ENCODE assay signal across 11 cellular contexts in the genomic region with DNA sequence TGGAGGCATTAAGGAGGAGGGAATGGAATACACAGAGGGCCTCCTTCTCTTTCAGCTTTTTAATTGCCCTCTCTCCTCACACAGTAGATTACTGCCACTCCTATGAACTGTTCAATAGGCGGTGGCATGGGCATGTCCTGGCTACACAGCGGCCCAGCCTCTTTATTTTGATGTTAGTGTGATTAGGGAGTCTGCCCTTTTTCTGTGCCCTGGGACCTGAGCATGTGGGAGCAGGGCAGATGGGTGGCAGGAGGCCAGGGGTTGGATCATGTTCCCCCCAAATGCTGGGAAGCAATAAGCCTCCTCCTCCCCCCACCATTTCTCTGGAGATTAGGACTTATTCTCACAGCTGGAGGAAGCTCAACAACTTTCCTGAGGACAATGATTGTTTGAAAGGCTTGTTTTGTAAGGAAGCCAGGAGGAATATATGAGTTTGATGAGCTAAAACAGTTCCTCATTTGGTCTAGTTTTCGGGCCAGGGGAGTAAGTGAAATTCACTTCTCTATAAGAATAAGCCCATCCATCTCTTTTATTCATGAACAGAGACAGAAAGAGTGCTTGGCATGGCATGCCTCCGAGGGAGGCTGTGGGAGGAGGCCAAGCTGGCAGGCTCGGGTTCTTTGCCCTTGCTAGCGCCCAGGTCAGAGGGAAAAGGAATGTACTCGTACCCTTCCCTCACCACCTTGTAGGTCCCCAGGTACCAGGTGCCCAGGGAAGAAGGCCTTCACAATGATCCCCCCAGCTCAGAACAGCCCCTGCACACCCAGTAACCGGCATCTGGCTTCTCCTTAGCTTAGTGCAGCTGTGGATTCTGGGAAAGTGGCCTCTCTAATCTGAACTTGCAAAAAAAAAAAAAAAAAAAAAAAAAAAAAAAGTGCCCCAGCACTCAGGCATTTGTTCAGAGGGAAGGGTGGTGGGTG. TPM values are rescaled to one million over a fixed set of nuclear protein-coding genes. Genes with fewer than 3 reads are reported as not detected.
DNase-seq lines count a peak whose midpoint lies in the region; ATAC-seq and TF ChIP-seq lines count a peak whose summit lies in the region.
"Had no signal": no experiment of that assay in that cellular context is flagged by ENCODE, and none has a peak within 500 bp of the region (broad histone marks: within the 10 kb centered on the region; RNA-seq: fewer than 3 reads in every experiment).

No MANE protein-coding gene starts in this region.

- H2BK15ac ChIP-seq in IMR-90 (ENCODE audit: low read depth, low read length) (no peak overlapping the region; the same call in 2 of the 3 replicates), neuronal stem cell (ENCODE audit: low read length) (no peak overlapping the region)

- H3K4me2 ChIP-seq in BLaER1 (peak overlapping the region; percentile 78), IMR-90 (ENCODE audit: low read depth, low read length) (peak overlapping the region; percentile 15), neuronal stem cell (ENCODE audit: insufficient read depth, low read length, poor library complexity, severe bottlenecking) (peak overlapping the region; percentile 86)

- peaks cover 30% of the 10 kb centered on the region for H3K27me3 Mint-ChIP-seq in Caco-2 (ENCODE audit: insufficient read depth, unreplicated experiment)

- dilution Hi-C loops in IMR-90 (cut with HindIII; ENCODE audit: low sequenced_read_pairs, unreplicated experiment): no loop called here

- H3K4me1 Mint-ChIP-seq in Caco-2 (ENCODE audit: low read depth, unreplicated experiment): no peaks in the 10 kb centered on the region

- peaks cover 5% of the 10 kb centered on the region for H3K9me3 ChIP-seq in BLaER1
- no peaks in the 10 kb centered on the region for H3K9me3 ChIP-seq in IMR-90 (ENCODE audit: control insufficient read depth, insufficient read depth, low read length)
- H3K9me3 ChIP-seq in neuronal stem cell (replicated peaks in 1 of 2; ENCODE audit: control insufficient read depth in 2 of 2, insufficient read depth in 1 of 2, low read depth in 1 of 2, low read length in 2 of 2): peaks cover 4 to 16% of the 10 kb centered on the region in 2 donors
- no peaks in the 10 kb centered on the region for H3K9me3 ChIP-seq in Caco-2
- H3K9me3 ChIP-seq: vagina had no signal

- no peaks in the 10 kb centered on the region for H3K36me3 Mint-ChIP-seq in Caco-2 (ENCODE audit: insufficient read depth, unreplicated experiment)

- no peak overlapping the region for H3K56ac ChIP-seq in IMR-90 (ENCODE audit: extremely low read depth, insufficient read depth, low read length)

- no peak overlapping the region for H2BK12ac ChIP-seq in neuronal stem cell (ENCODE audit: low read length)

- H3K79me1 ChIP-seq in IMR-90 (ENCODE audit: low read depth in 1 of 2, low read length in 2 of 2): peaks cover 0 to 3% of the 10 kb centered on the region in 2 experiments; a peak in 1 of 4 replicates
- H3K79me1 ChIP-seq in neuronal stem cell (ENCODE audit: low read depth, low read length): no peaks in the 10 kb centered on the region

- TF ChIP-seq RAD21 in IMR-90 (IDR thresholded peaks at IDR 0.05; ENCODE audit: low read length): no peak

- in situ Hi-C loops in IMR-90 (cut with MboI; ENCODE audit: low sequenced_read_pairs): no loop called here

- BruUV-seq in IMR-90 (replicated peaks; lab: Mats Ljungman, UMichigan) (no TSS peak), Caco-2 (replicated peaks; lab: Mats Ljungman, UMichigan) (no TSS peak)

- H4K91ac ChIP-seq in IMR-90 (ENCODE audit: insufficient read depth, low read depth, low read length): peak overlapping the region; percentile 46; the same call in 1 of the 2 replicates
- no peak overlapping the region for H4K91ac ChIP-seq in neuronal stem cell (ENCODE audit: low read depth, low read length, poor library complexity)

- peak overlapping the region; percentile 68 to 90 for H4K8ac ChIP-seq in IMR-90 (ENCODE audit: low read depth in 2 of 2, low read length in 2 of 2)
- no peak overlapping the region for H4K8ac ChIP-seq in neuronal stem cell (ENCODE audit: low read depth, low read length)

- no peak overlapping the region for H2BK5ac ChIP-seq in IMR-90 (ENCODE audit: low read depth, low read length, poor library complexity, severe bottlenecking)
- H2BK5ac ChIP-seq in neuronal stem cell (ENCODE audit: low read length): no peak overlapping the region

- CTCF ChIA-PET in IMR-90 (lab: Yijun Ruan, JAX) (interaction anchor here (0.6 to 1.0 kb wide), 3 partner anchors 8 to 54 kb away, joined by 3 read pairs; no protein-coding TSS in a partner anchor), Caco-2 (lab: Charles Lee) (interaction anchor here (0.6 kb wide), 1 partner anchor 222 kb away, joined by 3 read pairs; no protein-coding TSS in a partner anchor)

- H2AK5ac ChIP-seq in IMR-90 (ENCODE audit: low read depth, low read length) (peak overlapping the region; percentile 61; the same call in 1 of the 2 replicates), neuronal stem cell (ENCODE audit: low read depth, low read length) (no peak overlapping the region)

- H3K4me3 ChIP-seq in BLaER1: peak overlapping the region; percentile 48
- no peak overlapping the region for H3K4me3 ChIP-seq in IMR-90 (ENCODE audit: insufficient read depth, low read depth, low read length)
- H3K4me3 ChIP-seq in epithelial cell of proximal tubule (ENCODE audit: low read depth, low read length): peak overlapping the region; percentile 47
- H3K4me3 ChIP-seq in neuronal stem cell (ENCODE audit: low read length in 2 of 2): peak overlapping the region in 1 of 2 donors; percentile 36
- no peak overlapping the region for H3K4me3 ChIP-seq in Caco-2 (ENCODE audit: low read depth, low read length)

- H3K27ac Mint-ChIP-seq in Caco-2 (ENCODE audit: unreplicated experiment): no peak overlapping the region

- peaks cover 24% of the 10 kb centered on the region; the same call in 1 of the 2 replicates for H3K9me1 ChIP-seq in IMR-90 (ENCODE audit: insufficient read depth, low read length)

- DNase-seq in IMR-90: no peak
- DNase-seq in epithelial cell of proximal tubule (ENCODE audit: low read depth): no peak
- no peak for DNase-seq in neuronal stem cell (ENCODE audit: low spot score)
- DNase-seq in NOMO-1 treated with DMSO at 0.1 percent for 48 hours (lab: John Stamatoyannopoulos, UW; ENCODE audit: unreplicated experiment): no peak
- DNase-seq in Caco-2: no peak
- no peak for DNase-seq in cerebellar nuclear complex (lab: John Stamatoyannopoulos, UW)
- no peak for DNase-seq in activated CD8-positive, alpha-beta memory T cell treated with anti-CD3 and anti-CD28 coated beads for 24 hours
- DNase-seq: amniotic stem cell, midbrain had no signal

- H3K27ac ChIP-seq in BLaER1 (no peak overlapping the region), IMR-90 (ENCODE audit: insufficient read depth, low read length) (no peak overlapping the region), neuronal stem cell (replicated peaks; ENCODE audit: low read length) (no peak overlapping the region)

- H3K23ac ChIP-seq in IMR-90 (ENCODE audit: low read depth, low read length) (0 out of 2 replicates have a peak overlapping the region, but pooled peaks have one; percentile 38), neuronal stem cell (ENCODE audit: low read depth, low read length, poor library complexity) (no peak overlapping the region)

- H2BK120ac ChIP-seq in IMR-90 (ENCODE audit: low read depth, low read length): peak overlapping the region; percentile 17
- H2BK120ac ChIP-seq in neuronal stem cell (ENCODE audit: low read depth, low read length): peak overlapping the region; percentile 93

- H3K4me1 ChIP-seq in BLaER1 (peaks cover 17% of the 10 kb centered on the region), IMR-90 (ENCODE audit: control insufficient read depth, insufficient read depth, low read length) (peaks cover 8% of the 10 kb centered on the region), neuronal stem cell (ENCODE audit: control insufficient read depth in 2 of 2, insufficient read depth in 1 of 2, low read depth in 1 of 2, low read length in 2 of 2) (peaks cover 0 to 6% of the 10 kb centered on the region in 2 donors), Caco-2 (no peaks in the 10 kb centered on the region)
- H3K4me1 ChIP-seq: vagina had no signal

- intact Hi-C loops in IMR-90 (cut with micrococcal nuclease): loop anchor here (2.0 kb wide), 1 partner anchor 43 kb away; no protein-coding TSS in a partner anchor
- intact Hi-C loops in Caco-2 (cut with micrococcal nuclease; ENCODE audit: unreplicated experiment): no loop called here

- WGBS in IMR-90 (ENCODE audit: extremely low coverage in 2 of 2, insufficient read length in 1 of 2), 2 experiments: no CpG with 5 or more reads among the region's 8 CpGs
- no CpG with 5 or more reads among the region's 8 CpGs for WGBS in neuronal stem cell (ENCODE audit: extremely low coverage in 2 of 2, insufficient read length in 2 of 2, insufficient replicate concordance in 1 of 2), 2 donors

- H3K4ac ChIP-seq in IMR-90 (ENCODE audit: low read depth, low read length) (peak overlapping the region; percentile 74), neuronal stem cell (ENCODE audit: low read length) (no peak overlapping the region)

- TF ChIP-seq POLR2A in IMR-90 (IDR thresholded peaks at IDR 0.05; ENCODE audit: low read depth, low read length): no peak

- H4K5ac ChIP-seq in IMR-90 (ENCODE audit: low read depth, low read length): peak overlapping the region; percentile 70

- H3K4me3 Mint-ChIP-seq in Caco-2 (ENCODE audit: unreplicated experiment): no peak overlapping the region

- H2AFZ ChIP-seq in IMR-90 (replicated peaks; ENCODE audit: low read length, poor library complexity) (peak overlapping the region; percentile 93), neuronal stem cell (ENCODE audit: low read length) (peak overlapping the region; percentile 89)

- H4K20me1 ChIP-seq in BLaER1 (no peaks in the 10 kb centered on the region), IMR-90 (ENCODE audit: insufficient read depth, low read length) (no peaks in the 10 kb centered on the region)

- peak overlapping the region; percentile 61; the same call in 1 of the 2 replicates for H2BK20ac ChIP-seq in IMR-90 (ENCODE audit: low read depth, low read length)

- peak overlapping the region; percentile 39 for H2AK9ac ChIP-seq in IMR-90 (replicated peaks; ENCODE audit: low read depth, low read length, poor library complexity)

- H3K9me3 Mint-ChIP-seq in Caco-2 (ENCODE audit: unreplicated experiment): peaks cover 13% of the 10 kb centered on the region

- H3K14ac ChIP-seq in IMR-90 (replicated peaks; ENCODE audit: low read depth, low read length) (peak overlapping the region; percentile 64; the same call in 1 of the 2 replicates), neuronal stem cell (ENCODE audit: low read length) (no peak overlapping the region)

- TF ChIP-seq CTCF in IMR-90 (conservative IDR thresholded peaks at IDR 0.05; ENCODE audit: low read depth, low read length) (no peak), epithelial cell of proximal tubule (conservative IDR thresholded peaks at IDR 0.05; ENCODE audit: low read depth, low read length) (no peak), Caco-2 (IDR thresholded peaks at IDR 0.05; ENCODE audit: insufficient read depth in 1 of 2, low read depth in 1 of 2, low read length in 1 of 2, severe bottlenecking in 1 of 2, unreplicated experiment in 1 of 2) (no peak)

- ATAC-seq in IMR-90 (ENCODE audit: low read depth): no peak

- H3K18ac ChIP-seq in IMR-90 (ENCODE audit: low read depth, low read length): peak overlapping the region; percentile 24; the same call in 1 of the 2 replicates
- peak overlapping the region; percentile 56 for H3K18ac ChIP-seq in neuronal stem cell (ENCODE audit: low read length)

- peaks cover 6% of the 10 kb centered on the region for H3K27me3 ChIP-seq in BLaER1
- H3K27me3 ChIP-seq in IMR-90 (ENCODE audit: control insufficient read depth, insufficient read depth, low read length): no peaks in the 10 kb centered on the region
- peaks cover 0 to 75% (median 9%) of the 10 kb centered on the region in 3 experiments for H3K27me3 ChIP-seq in neuronal stem cell (ENCODE audit: control insufficient read depth in 3 of 3, insufficient read depth in 3 of 3, low read depth in 1 of 3, low read length in 3 of 3)
- no peaks in the 10 kb centered on the region for H3K27me3 ChIP-seq in Caco-2 (replicated peaks; ENCODE audit: control insufficient read depth, insufficient read depth, low read length)
- H3K27me3 ChIP-seq: vagina had no signal

- H3K36me3 ChIP-seq in BLaER1 (no peaks in the 10 kb centered on the region), IMR-90 (ENCODE audit: control insufficient read depth, insufficient read depth, low read length) (no peaks in the 10 kb centered on the region), neuronal stem cell (replicated peaks in 1 of 2; ENCODE audit: control insufficient read depth in 2 of 2, insufficient read depth in 2 of 2, low read length in 2 of 2) (no peaks in the 10 kb centered on the region), Caco-2 (ENCODE audit: control insufficient read depth, insufficient read depth, low read length) (no peaks in the 10 kb centered on the region)
- H3K36me3 ChIP-seq: vagina had no signal

- POLR2A ChIA-PET in IMR-90 (lab: Charles Lee; ENCODE audit: unreplicated experiment) (interaction anchor here (0.6 to 1.0 kb wide), 2 partner anchors 22 to 238 kb away, joined by 3 read pairs; a partner anchor contains a TSS), Caco-2 (lab: Charles Lee) (no interaction called here)

- no peak overlapping the region for H3K9ac ChIP-seq in BLaER1
- no peak overlapping the region for H3K9ac ChIP-seq in IMR-90 (ENCODE audit: low read depth, low read length)
- H3K9ac ChIP-seq in neuronal stem cell (ENCODE audit: low read depth, low read length, poor library complexity): no peak overlapping the region

RNA-seq across cellular contexts. Expression of a gene that starts 1.0 kb away (rescaled TPM):
- total RNA-seq in IMR-90 (2012; rRNA removed) (not detected in 2 replicates), epithelial cell of proximal tubule (not detected in 2 replicates), Caco-2 (2022) (not detected in 2 replicates)
- not detected in 2 replicates for polyA plus RNA-seq in IMR-90 (2012; rRNA removed)
- polyA plus RNA-seq in IMR-90 (2012; cell fraction: cytosol; rRNA removed): not detected in 2 replicates
- polyA plus RNA-seq in IMR-90 (2012; cell fraction: nucleus; rRNA removed; ENCODE audit: low replicate concordance): not detected in 2 replicates
- polyA plus RNA-seq in neuronal stem cell (2013, experiment 1 of 2): not detected
- not detected for polyA plus RNA-seq in neuronal stem cell (2013, experiment 2 of 2)
- total RNA-seq: vagina had no signal

RNA-seq across cellular contexts. Expression of a gene that starts 15.8 kb away (rescaled TPM):
- total RNA-seq in IMR-90 (2012; rRNA removed): 0.18 TPM in 1 of 2 replicates, not detected in the other
- polyA plus RNA-seq in IMR-90 (2012; rRNA removed): 0.03 and 0.09 TPM in 2 replicates
- 0.02 and 0.23 TPM in 2 replicates for polyA plus RNA-seq in IMR-90 (2012; cell fraction: cytosol; rRNA removed)
- 0.12 and 0.19 TPM in 2 replicates for polyA plus RNA-seq in IMR-90 (2012; cell fraction: nucleus; rRNA removed; ENCODE audit: low replicate concordance)
- under 0.01 TPM in 1 of 2 replicates, not detected in the other for total RNA-seq in epithelial cell of proximal tubule
- 0.03 TPM for polyA plus RNA-seq in neuronal stem cell (2013, experiment 1 of 2)
- polyA plus RNA-seq in neuronal stem cell (2013, experiment 2 of 2): 0.01 TPM
- total RNA-seq in Caco-2 (2022): 0.11 TPM in 1 of 2 replicates, not detected in the other

RNA-seq across cellular contexts. Expression of a gene that starts 22.4 kb away (rescaled TPM):
- total RNA-seq in IMR-90 (2012; rRNA removed): 0.56 and 0.72 TPM in 2 replicates
- 0.82 and 1.4 TPM in 2 replicates for polyA plus RNA-seq in IMR-90 (2012; rRNA removed)
- 0.55 and 1.0 TPM in 2 replicates for polyA plus RNA-seq in IMR-90 (2012; cell fraction: cytosol; rRNA removed)
- 1.3 and 3.6 TPM in 2 replicates for polyA plus RNA-seq in IMR-90 (2012; cell fraction: nucleus; rRNA removed; ENCODE audit: low replicate concordance)
- 1.4 and 1.9 TPM in 2 replicates for total RNA-seq in epithelial cell of proximal tubule
- polyA plus RNA-seq in neuronal stem cell (2013, experiment 1 of 2): not detected
- polyA plus RNA-seq in neuronal stem cell (2013, experiment 2 of 2): not detected
- total RNA-seq in Caco-2 (2022): not detected in 2 replicates

RNA-seq across cellular contexts. Expression of a gene that starts 33.9 kb away (rescaled TPM):
- total RNA-seq in IMR-90 (2012; rRNA removed) (2.0 and 2.5 TPM in 2 replicates), epithelial cell of proximal tubule (3.3 and 3.4 TPM in 2 replicates), Caco-2 (2022) (4.0 TPM in 2 replicates)
- polyA plus RNA-seq in IMR-90 (2012; rRNA removed): 0.69 and 1.1 TPM in 2 replicates
- polyA plus RNA-seq in IMR-90 (2012; cell fraction: cytosol; rRNA removed): 0.12 and 0.24 TPM in 2 replicates
- 0.13 and 1.2 TPM in 2 replicates for polyA plus RNA-seq in IMR-90 (2012; cell fraction: nucleus; rRNA removed; ENCODE audit: low replicate concordance)
- 4.0 TPM for polyA plus RNA-seq in neuronal stem cell (2013, experiment 1 of 2)
- polyA plus RNA-seq in neuronal stem cell (2013, experiment 2 of 2): 4.1 TPM

RNA-seq across cellular contexts. Expression of a gene that starts 54.9 kb away (rescaled TPM):
- total RNA-seq in IMR-90 (2012; rRNA removed): 10.3 and 12.0 TPM in 2 replicates
- polyA plus RNA-seq in IMR-90 (2012; rRNA removed): 54.1 and 64.5 TPM in 2 replicates
- 20.7 and 53.7 TPM in 2 replicates for polyA plus RNA-seq in IMR-90 (2012; cell fraction: cytosol; rRNA removed)
- 445 and 537 TPM in 2 replicates for polyA plus RNA-seq in IMR-90 (2012; cell fraction: nucleus; rRNA removed; ENCODE audit: low replicate concordance)
- total RNA-seq in epithelial cell of proximal tubule: 18.9 and 30.6 TPM in 2 replicates
- polyA plus RNA-seq in neuronal stem cell (2013, experiment 1 of 2): 9.5 TPM
- 8.8 TPM for polyA plus RNA-seq in neuronal stem cell (2013, experiment 2 of 2)
- total RNA-seq in Caco-2 (2022): 5.7 and 6.2 TPM in 2 replicates

Comparison
In these comparisons a context has a peak if more than half of its experiments do, and no peak if none do; other contexts are left out.
1. H3K4me2 ChIP-seq: peak in every context shown above with its lines; median percentile 86 in neuronal stem cell; 78 in BLaER1; 15 in IMR-90.
2. H3K4me3 ChIP-seq: peak in BLaER1 (single experiment) and epithelial cell of proximal tubule (single experiment); none in IMR-90 (single experiment) and Caco-2 (single experiment).